8 cellular contexts compared by ENCODE assay signal in genomic region chr9:78296208-78296892, GRCh38. TPM values are rescaled to one million over a fixed set of nuclear protein-coding genes. Genes with fewer than 3 reads are reported as not detected.
DNase-seq lines count a peak whose midpoint lies in the region; ATAC-seq, FAIRE-seq and TF ChIP-seq lines count a peak whose summit lies in the region.

No MANE protein-coding gene starts in this region.

- H2AFZ ChIP-seq in HepG2 (ENCODE audit: low read length) = no peak overlapping the region

- peak overlapping the region; percentile 33 to 83 for H3K4me3 ChIP-seq in CD4-positive, alpha-beta memory T cell (ENCODE audit: low read length in 2 of 2)
- H3K4me3 ChIP-seq in HUES64 (ENCODE audit: low read length) = peak overlapping the region; percentile 76
- H3K4me3 ChIP-seq in HepG2 (replicated peaks in 1 of 3; ENCODE audit: insufficient read depth in 1 of 3, low read depth in 2 of 3, low read length in 3 of 3) = peak overlapping the region; percentile 59 to 95 (median 71)

- H4K20me1 ChIP-seq in HepG2 (ENCODE audit: insufficient read depth, low read length) = peaks cover 21% of the 10 kb centered on the region

- ATAC-seq in HepG2 = peak; percentile 18
- ATAC-seq in stimulated activated naive B cell treated with anti-CD40 and anti-IgM and Interleukin-4, amounts not matched to agents 10 μg/mL and 1 μg/mL and 100 μg/mL, for 72 hours (replicated peaks) = no peak
- ATAC-seq in HG02970 (IDR thresholded peaks at IDR 0.05; ENCODE audit: low FRiP score, unreplicated experiment) = no peak

- H3K9ac ChIP-seq in HUES64 (ENCODE audit: low read depth, low read length) (peak overlapping the region; percentile 95), HepG2 (ENCODE audit: insufficient read depth, low read depth, low read length) (peak overlapping the region; percentile 98)

- no peaks in the 10 kb centered on the region for H3K9me3 ChIP-seq in CD4-positive, alpha-beta memory T cell (ENCODE audit: control insufficient read depth in 1 of 2, low read length in 2 of 2)
- H3K9me3 ChIP-seq in HUES64 (ENCODE audit: insufficient read depth, low read depth, low read length) (no peaks in the 10 kb centered on the region), HepG2 (ENCODE audit: low read length) (no peaks in the 10 kb centered on the region)

- no peaks in the 10 kb centered on the region for H3K27me3 ChIP-seq in CD4-positive, alpha-beta memory T cell (ENCODE audit: insufficient read depth, low read length)
- no peaks in the 10 kb centered on the region for H3K27me3 ChIP-seq in HUES64 (ENCODE audit: insufficient read depth, low read length)
- H3K27me3 ChIP-seq in HepG2 (ENCODE audit: control insufficient read depth in 1 of 2, insufficient read depth in 2 of 2, low read length in 2 of 2) = no peaks in the 10 kb centered on the region; a peak in 2 of 5 replicates

- CTCF ChIA-PET in CD4-positive, alpha-beta memory T cell (lab: Charles Lee; ENCODE audit: partially characterized antibody) = interaction anchor here (1.0 to 1.8 kb wide), 6 partner anchors 12 to 101 kb away, joined by 3 to 5 read pairs (median 4); no protein-coding TSS in a partner anchor
- CTCF ChIA-PET in HepG2 (lab: Yijun Ruan, JAX; ENCODE audit: low intra/inter-chr PET ratio, low total read pairs) = interaction anchor here (1.5 to 2.1 kb wide), 2 partner anchors 18 to 35 kb away, joined by 3 to 5 read pairs; no protein-coding TSS in a partner anchor

- peak overlapping the region; percentile 89 to 95 (median 90) for H3K4me3 Mint-ChIP-seq in CD4-positive, alpha-beta memory T cell
- H3K4me3 Mint-ChIP-seq in dendritic cell treated with granulocyte-macrophage colony-stimulating factor and Interleukin-4, amounts not matched to agents 40 ng/mL and 50 ng/mL, for 4 days = peak overlapping the region; percentile 78
- peak overlapping the region; percentile 89 to 91 for H3K4me3 Mint-ChIP-seq in stimulated activated naive B cell treated with anti-CD40 and anti-IgM and Interleukin-4, amounts not matched to agents 10 μg/mL and 1 μg/mL and 100 μg/mL, for 72 hours

- TF ChIP-seq CTCF in HepG2 (CRISPR knock-in tag; IDR thresholded peaks at IDR 0.05) = no peak

- intact Hi-C loops in CD4-positive, alpha-beta memory T cell (cut with micrococcal nuclease) = loop anchor here (2.0 to 5.0 kb wide), 3 partner anchors 60 to 1276 kb away; partner anchors contain the start of genes CEP78, TLE4 and VPS13A
- intact Hi-C loops in dendritic cell treated with granulocyte-macrophage colony-stimulating factor and Interleukin-4, amounts not matched to agents 40 ng/mL and 50 ng/mL, for 4 days (cut with micrococcal nuclease) = no loop called here
- intact Hi-C loops in HepG2 (cut with micrococcal nuclease; ENCODE audit: unreplicated experiment) = loop anchor here (1.0 to 10.0 kb wide), 4 partner anchors 9 to 262 kb away; partner anchors contain the start of gene GNAQ

- no peak for DNase-seq in CD4-positive, alpha-beta memory T cell
- DNase-seq in SW480 (ENCODE audit: low spot score) = peak; percentile 73
- peak; percentile 62 for DNase-seq in HepG2 (ENCODE audit: low spot score)
- DNase-seq in stimulated activated naive B cell treated with anti-CD40 and anti-IgM and Interleukin-4, amounts not matched to agents 10 μg/mL and 1 μg/mL and 100 μg/mL, for 72 hours = no peak
- DNase-seq in GM12891 (ENCODE audit: insufficient read length, low spot score) = no peak

- TF ChIP-seq EP300 in HepG2 (IDR thresholded peaks at IDR 0.05; ENCODE audit: low read depth in 2 of 2, low read length in 2 of 2) = peak in 1 of 2 experiments; percentile 24; a peak in 1 of 4 replicates
- TF ChIP-seq EP300 in HepG2 (CRISPR knock-in tag; IDR thresholded peaks at IDR 0.05; ENCODE audit: borderline replicate concordance) = no peak

- H3K36me3 ChIP-seq in CD4-positive, alpha-beta memory T cell (ENCODE audit: insufficient read depth, low read length) = no peaks in the 10 kb centered on the region
- peaks cover 18% of the 10 kb centered on the region for H3K36me3 ChIP-seq in HUES64 (ENCODE audit: insufficient read depth, low read length)
- H3K36me3 ChIP-seq in HepG2 (replicated peaks in 1 of 2; ENCODE audit: control insufficient read depth in 1 of 2, insufficient read depth in 2 of 2, low read length in 2 of 2) = peaks cover 2 to 15% of the 10 kb centered on the region in 2 experiments; a peak in 2 of 5 replicates

- POLR2A ChIA-PET in CD4-positive, alpha-beta memory T cell (lab: Charles Lee; ENCODE audit: partially characterized antibody) = interaction anchor here (0.6 to 1.9 kb wide), 6 partner anchors 60 to 1119 kb away, joined by 3 to 13 read pairs (median 4); partner anchors contain the start of genes CEP78 and VPS13A
- POLR2A ChIA-PET in HepG2 (lab: Yijun Ruan, JAX) = interaction anchor here (0.7 to 6.7 kb wide), 26 partner anchors 9 to 1275 kb away, joined by 3 to 114 read pairs (median 5); partner anchors contain the start of genes CEP78 and TLE4

- H3K27me3 Mint-ChIP-seq in CD4-positive, alpha-beta memory T cell = peaks cover 0 to 2% of the 10 kb centered on the region in 2 donors
- peaks cover 63% of the 10 kb centered on the region for H3K27me3 Mint-ChIP-seq in dendritic cell treated with granulocyte-macrophage colony-stimulating factor and Interleukin-4, amounts not matched to agents 40 ng/mL and 50 ng/mL, for 4 days
- peaks cover 16 to 22% of the 10 kb centered on the region in 2 donors for H3K27me3 Mint-ChIP-seq in stimulated activated naive B cell treated with anti-CD40 and anti-IgM and Interleukin-4, amounts not matched to agents 10 μg/mL and 1 μg/mL and 100 μg/mL, for 72 hours

- H3K79me2 ChIP-seq in HepG2 (ENCODE audit: insufficient read depth, low read length) = peaks cover 44% of the 10 kb centered on the region

- TF ChIP-seq POLR2A in HepG2 (IDR thresholded peaks at IDR 0.05; ENCODE audit: insufficient read depth in 1 of 2, low read depth in 2 of 2, low read length in 2 of 2) (peak in 1 of 2 experiments; percentile 69; a peak in 1 of 4 replicates), GM12891 (IDR thresholded peaks at IDR 0.05; ENCODE audit: low read depth, low read length) (no peak)

- H3K4me2 ChIP-seq in HepG2 (ENCODE audit: low read depth, low read length) = peak overlapping the region; percentile 97

- H3K27ac ChIP-seq in CD4-positive, alpha-beta memory T cell (ENCODE audit: low read depth, low read length) = peak overlapping the region; percentile 23
- H3K27ac ChIP-seq in HUES64 (ENCODE audit: low read depth, low read length) (peak overlapping the region; percentile 97), HepG2 (ENCODE audit: extremely low read length, insufficient read depth, low read length) (peak overlapping the region; percentile 97)

- in situ Hi-C loops in HepG2 (cut with HindIII; ENCODE audit: extremely low pct_ligation_motif_present, low pct_unique_long_range_greater_than_20kb) = no loop called here

- peaks cover 25% of the 10 kb centered on the region for H3K4me1 ChIP-seq in CD4-positive, alpha-beta memory T cell (ENCODE audit: insufficient read depth, low read length)
- peaks cover 13% of the 10 kb centered on the region for H3K4me1 ChIP-seq in HUES64 (ENCODE audit: insufficient read depth, low read length)
- peaks cover 75% of the 10 kb centered on the region for H3K4me1 ChIP-seq in HepG2 (ENCODE audit: insufficient read depth, low read length)

- FAIRE-seq in HepG2 (lab: Jason Lieb, UNC) (no peak), GM12891 (lab: Jason Lieb, UNC) (no peak)

- H3K9me3 Mint-ChIP-seq in CD4-positive, alpha-beta memory T cell = no peaks in the 10 kb centered on the region
- no peaks in the 10 kb centered on the region for H3K9me3 Mint-ChIP-seq in dendritic cell treated with granulocyte-macrophage colony-stimulating factor and Interleukin-4, amounts not matched to agents 40 ng/mL and 50 ng/mL, for 4 days
- no peaks in the 10 kb centered on the region for H3K9me3 Mint-ChIP-seq in stimulated activated naive B cell treated with anti-CD40 and anti-IgM and Interleukin-4, amounts not matched to agents 10 μg/mL and 1 μg/mL and 100 μg/mL, for 72 hours

- peaks cover 18 to 37% (median 25%) of the 10 kb centered on the region in 4 donors for H3K4me1 Mint-ChIP-seq in CD4-positive, alpha-beta memory T cell
- H3K4me1 Mint-ChIP-seq in dendritic cell treated with granulocyte-macrophage colony-stimulating factor and Interleukin-4, amounts not matched to agents 40 ng/mL and 50 ng/mL, for 4 days (ENCODE audit: low read depth) = peaks cover 22% of the 10 kb centered on the region
- peaks cover 16 to 23% of the 10 kb centered on the region in 2 donors for H3K4me1 Mint-ChIP-seq in stimulated activated naive B cell treated with anti-CD40 and anti-IgM and Interleukin-4, amounts not matched to agents 10 μg/mL and 1 μg/mL and 100 μg/mL, for 72 hours

- peaks cover 0 to 3% of the 10 kb centered on the region in 2 donors for H3K36me3 Mint-ChIP-seq in CD4-positive, alpha-beta memory T cell
- no peaks in the 10 kb centered on the region for H3K36me3 Mint-ChIP-seq in dendritic cell treated with granulocyte-macrophage colony-stimulating factor and Interleukin-4, amounts not matched to agents 40 ng/mL and 50 ng/mL, for 4 days (ENCODE audit: low read depth)
- H3K36me3 Mint-ChIP-seq in stimulated activated naive B cell treated with anti-CD40 and anti-IgM and Interleukin-4, amounts not matched to agents 10 μg/mL and 1 μg/mL and 100 μg/mL, for 72 hours = peaks cover 0 to 5% of the 10 kb centered on the region in 2 donors

- 1% methylated on average over 31 of the region's 32 CpGs for WGBS in HUES64
- WGBS in HepG2 (ENCODE audit: low lambda C conversion rate) = 2% methylated on average over 20 of the region's 32 CpGs

- BruUV-seq in HepG2 (replicated peaks; lab: Mats Ljungman, UMichigan) = TSS peak; percentile 93

- H3K27ac Mint-ChIP-seq in CD4-positive, alpha-beta memory T cell = peak overlapping the region; percentile 42 to 91 (median 79)
- no peak overlapping the region for H3K27ac Mint-ChIP-seq in dendritic cell treated with granulocyte-macrophage colony-stimulating factor and Interleukin-4, amounts not matched to agents 40 ng/mL and 50 ng/mL, for 4 days
- peak overlapping the region; percentile 77 for H3K27ac Mint-ChIP-seq in stimulated activated naive B cell treated with anti-CD40 and anti-IgM and Interleukin-4, amounts not matched to agents 10 μg/mL and 1 μg/mL and 100 μg/mL, for 72 hours

- TF ChIP-seq RAD21 in HepG2 (CRISPR knock-in tag; IDR thresholded peaks at IDR 0.05) = peak; percentile 1; the same call in 1 of the 2 replicates

RNA-seq across cellular contexts. Expression of gene PSAT1, which starts 0.6 kb away (rescaled TPM):
- total RNA-seq in CD4-positive, alpha-beta memory T cell = 10 to 100 TPM in 1 of 2 experiments, 1 to 10 TPM in 1; 9.7 to 10.3 TPM
- polyA plus RNA-seq in CD4-positive, alpha-beta memory T cell = 10 to 100 TPM; 12.0 to 12.2 TPM
- 209 TPM for polyA plus RNA-seq in HUES64 (2013, experiment 1 of 2)
- polyA plus RNA-seq in HUES64 (2013, experiment 2 of 2) = 213 TPM
- 135 and 262 TPM in 2 replicates for total RNA-seq in HepG2 (2016; rRNA removed; fragmentation: Illumina TruSeq; extraction: Trizol)
- 16.9 and 17.4 TPM in 2 replicates for total RNA-seq in HepG2 (2016; cell fraction: cytosol; rRNA removed; fragmentation: Illumina TruSeq; extraction: Trizol; ENCODE audit: low read depth)
- total RNA-seq in HepG2 (2016; cell fraction: insoluble cytoplasmic fraction; rRNA removed; fragmentation: Illumina TruSeq; extraction: Trizol) = 134 and 259 TPM in 2 replicates
- 55.1 and 59.2 TPM in 2 replicates for total RNA-seq in HepG2 (2016; cell fraction: membrane; rRNA removed; fragmentation: Illumina TruSeq; extraction: Trizol)
- 92.0 and 102 TPM in 2 replicates for total RNA-seq in HepG2 (2016; cell fraction: nucleus; rRNA removed; fragmentation: Illumina TruSeq; extraction: Trizol)
- polyA plus RNA-seq in HepG2 (2011; rRNA removed) = 197 and 229 TPM in 2 replicates
- 174 and 239 TPM in 2 replicates for polyA plus RNA-seq in HepG2 (2011; cell fraction: cytosol; rRNA removed)
- 53.5 and 69.1 TPM in 2 replicates for polyA plus RNA-seq in HepG2 (2011; cell fraction: nucleus; rRNA removed)
- 252 and 381 TPM in 2 replicates for polyA plus RNA-seq in HepG2 (2012)
- polyA plus RNA-seq in HepG2 (2016; cell fraction: cytosol; fragmentation: Illumina TruSeq; extraction: Trizol; ENCODE audit: low read depth) = 23.7 and 24.6 TPM in 2 replicates
- polyA plus RNA-seq in HepG2 (2016; cell fraction: insoluble cytoplasmic fraction; fragmentation: Illumina TruSeq; extraction: Trizol; ENCODE audit: low read depth) = 471 and 492 TPM in 2 replicates
- 65.5 and 69.3 TPM in 2 replicates for polyA plus RNA-seq in HepG2 (2016; cell fraction: membrane; fragmentation: Illumina TruSeq; extraction: Trizol; ENCODE audit: low read depth)
- polyA plus RNA-seq in HepG2 (2016; cell fraction: nucleus; fragmentation: Illumina TruSeq; extraction: Trizol; ENCODE audit: insufficient read depth, low read depth) = 163 TPM in 2 replicates
- 98.7 and 239 TPM in 2 replicates for polyA minus RNA-seq in HepG2 (2011; rRNA and poly(A)+ RNA removed; ENCODE audit: low replicate concordance)
- 170 and 192 TPM in 2 replicates for polyA minus RNA-seq in HepG2 (2011; cell fraction: cytosol; rRNA and poly(A)+ RNA removed)
- polyA minus RNA-seq in HepG2 (2011; cell fraction: nucleus; rRNA and poly(A)+ RNA removed) = 105 and 132 TPM in 2 replicates
- 11.0 TPM for polyA plus RNA-seq in GM12891 (2012; ENCODE audit: low read depth, missing spikeins)

Comparison
In these comparisons a context has a peak if more than half of its experiments do, and no peak if none do; other contexts are left out.
1. DNase-seq: peak in SW480 (single experiment) and HepG2 (single experiment); none in CD4-positive, alpha-beta memory T cell (0 of 5), stimulated activated naive B cell treated with anti-CD40 and anti-IgM and Interleukin-4, amounts not matched to agents 10 μg/mL and 1 μg/mL and 100 μg/mL, for 72 hours (single experiment) and GM12891 (single experiment).
2. H3K27ac ChIP-seq: peak in every context shown above with its lines; median percentile 97 in HUES64; 97 in HepG2; 23 in CD4-positive, alpha-beta memory T cell.
3. Peak in every context shown above with its lines, with median percentiles within 50 percentile points of each other: H3K4me3 ChIP-seq and H3K4me3 Mint-ChIP-seq.